15 cellular contexts compared by ENCODE assay signal in the genomic region with DNA sequence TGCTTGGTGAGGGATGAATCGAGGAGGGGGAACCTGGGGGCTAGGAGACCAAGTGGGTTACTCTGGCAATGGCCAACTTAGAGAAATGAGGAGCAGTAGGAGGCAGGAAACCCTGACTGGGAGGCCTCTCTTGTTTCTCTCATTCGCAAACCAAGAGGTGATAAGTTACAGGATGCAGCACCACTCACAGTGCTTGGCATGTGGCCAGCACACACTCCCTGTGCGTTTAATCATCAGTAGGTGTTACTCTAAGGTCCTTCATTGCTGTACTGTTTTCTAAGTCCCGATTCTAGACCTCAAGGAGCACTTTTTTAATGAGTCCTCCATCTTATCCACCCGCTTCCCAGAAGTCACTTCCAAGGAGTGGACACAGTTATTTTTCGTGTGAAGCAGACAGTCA.
DNase-seq lines count a peak whose midpoint lies in the region; ATAC-seq and TF ChIP-seq lines count a peak whose summit lies in the region.
"Had no signal": no experiment of that assay in that cellular context is flagged by ENCODE, and none has a peak within 500 bp of the region (broad histone marks: within the 10 kb centered on the region; RNA-seq: fewer than 3 reads in every experiment).

No MANE protein-coding gene starts in this region.

- H3K27ac Mint-ChIP-seq in activated naive CD8-positive, alpha-beta T cell treated with anti-CD3 and anti-CD28 coated beads, Interleukin-2, amount 50 U/mL, for 24 hours = no peak overlapping the region

- H3K36me3 Mint-ChIP-seq in activated naive CD8-positive, alpha-beta T cell treated with anti-CD3 and anti-CD28 coated beads, Interleukin-2, amount 50 U/mL, for 24 hours (ENCODE audit: low read depth) = no peaks in the 10 kb centered on the region

- no peak overlapping the region for H3K4me3 Mint-ChIP-seq in activated naive CD8-positive, alpha-beta T cell treated with anti-CD3 and anti-CD28 coated beads, Interleukin-2, amount 50 U/mL, for 24 hours

- TF ChIP-seq CTCF in GM12865 (IDR thresholded peaks at IDR 0.05; ENCODE audit: insufficient read depth, low read depth, low read length, missing control alignments) = no peak

- peak; percentile 17 for DNase-seq in NCI-H2196 (lab: John Stamatoyannopoulos, UW; ENCODE audit: unreplicated experiment)
- no peak for DNase-seq in NCI-H2196 treated with DMSO at 0.1 percent for 48 hours (lab: John Stamatoyannopoulos, UW; ENCODE audit: unreplicated experiment)
- peak; percentile 8 for DNase-seq in GM12865 (ENCODE audit: low read depth)
- DNase-seq in RKO (ENCODE audit: low spot score) = peak; percentile 19
- peak; percentile 47 to 80 (median 67) for DNase-seq in right cardiac atrium
- no peak for DNase-seq in islet precursor cell
- DNase-seq in activated naive CD8-positive, alpha-beta T cell treated with anti-CD3 and anti-CD28 coated beads, Interleukin-2, amount 50 U/mL, for 24 hours = no peak
- no peak for DNase-seq in activated effector memory CD4-positive, alpha-beta T cell treated with anti-CD3 and anti-CD28 coated beads, Interleukin-2, amount 50 U/mL, for 16 hours
- DNase-seq: activated CD4-positive, CD25-positive, alpha-beta regulatory T cell treated with anti-CD3 and anti-CD28 coated beads, Interleukin-2, amount 50 U/mL, for 72 hours; activated T-cell treated with anti-CD3 and anti-CD28 coated beads, Interleukin-2, amount 50 U/mL, for 48 hours; NCI-H1694; stimulated activated CD8-positive, alpha-beta memory T cell treated with anti-CD3 and anti-CD28 coated beads, Interleukin-4, amount 100 ng/mL, for 48 hours; T-helper 1 cell; transverse colon had no signal

- 53% methylated on average over 6 of the region's 6 CpGs for WGBS in right cardiac atrium

- no peaks in the 10 kb centered on the region for H3K27me3 Mint-ChIP-seq in activated naive CD8-positive, alpha-beta T cell treated with anti-CD3 and anti-CD28 coated beads, Interleukin-2, amount 50 U/mL, for 24 hours

- H3K9me3 Mint-ChIP-seq in activated naive CD8-positive, alpha-beta T cell treated with anti-CD3 and anti-CD28 coated beads, Interleukin-2, amount 50 U/mL, for 24 hours = no peaks in the 10 kb centered on the region

- no peaks in the 10 kb centered on the region for H3K27me3 ChIP-seq in right cardiac atrium (ENCODE audit: control insufficient read depth, insufficient read depth)
- H3K27me3 ChIP-seq: transverse colon had no signal

- H3K9me3 ChIP-seq in right cardiac atrium (ENCODE audit: control insufficient read depth, low read length) = no peaks in the 10 kb centered on the region
- H3K9me3 ChIP-seq: prostate gland, transverse colon had no signal

- H3K4me1 ChIP-seq in right cardiac atrium (ENCODE audit: control insufficient read depth, insufficient read depth, low read length) = no peaks in the 10 kb centered on the region
- H3K4me1 ChIP-seq: prostate gland, transverse colon had no signal

- intact Hi-C loops in right cardiac atrium (cut with DNase I) = no loop called here

- H3K4me1 Mint-ChIP-seq in activated naive CD8-positive, alpha-beta T cell treated with anti-CD3 and anti-CD28 coated beads, Interleukin-2, amount 50 U/mL, for 24 hours = no peaks in the 10 kb centered on the region

- no peak overlapping the region for H3K27ac ChIP-seq in right cardiac atrium (ENCODE audit: low read length)
- H3K27ac ChIP-seq: prostate gland, transverse colon had no signal

- H3K4me3 ChIP-seq in GM12865 (ENCODE audit: low read depth, low read length) = no peak overlapping the region
- H3K4me3 ChIP-seq in right cardiac atrium (ENCODE audit: low read length) = no peak overlapping the region
- H3K4me3 ChIP-seq: prostate gland, transverse colon had no signal

- ATAC-seq in right cardiac atrium = peak in 1 of 2 donors; percentile 63
- no peak for ATAC-seq in activated naive CD8-positive, alpha-beta T cell treated with anti-CD3 and anti-CD28 coated beads, Interleukin-2, amount 50 U/mL, for 24 hours

Comparison
In these comparisons a context has a peak if more than half of its experiments do, and no peak if none do; other contexts are left out.
1. DNase-seq: peak in NCI-H2196 (single experiment), GM12865 (single experiment), RKO (single experiment) and right cardiac atrium (3 of 3); none in NCI-H2196 treated with DMSO at 0.1 percent for 48 hours (single experiment), islet precursor cell (single experiment), activated naive CD8-positive, alpha-beta T cell treated with anti-CD3 and anti-CD28 coated beads, Interleukin-2, amount 50 U/mL, for 24 hours (single experiment) and activated effector memory CD4-positive, alpha-beta T cell treated with anti-CD3 and anti-CD28 coated beads, Interleukin-2, amount 50 U/mL, for 16 hours (single experiment).